Comparison of ENCODE assay signal across 8 cellular contexts in genomic region chr11:119101759-119102423, GRCh38. TPM values are rescaled to one million over a fixed set of nuclear protein-coding genes. Genes with fewer than 3 reads are reported as not detected.
DNase-seq lines count a peak whose midpoint lies in the region; ATAC-seq and TF ChIP-seq lines count a peak whose summit lies in the region.

Gene DPAGT1, minus strand, starts transcription at chr11:119101853. Its CDS starts 198 bp downstream, at chr11:119101655.

- TF ChIP-seq CTCF in activated B cell treated with CpG ODN at 0.5 μM for 24 hours (IDR thresholded peaks at IDR 0.05) = no peak

- peak within 1 kb of the TSS; percentile 96 for H3K27ac Mint-ChIP-seq in activated B cell treated with CpG ODN at 0.5 μM for 24 hours

- CTCF ChIA-PET in activated B cell treated with CpG ODN at 0.5 μM for 24 hours (lab: Charles Lee) = interaction anchor here (0.6 to 1.4 kb wide), 3 partner anchors 10 to 45 kb away, joined by 3 to 4 read pairs (median 3); partner anchors contain the start of genes HYOU1 and VPS11

- in situ Hi-C loops in ACHN (cut with HindIII; ENCODE audit: low pct_ligation_motif_present, low pct_unique_long_range_greater_than_20kb, low sequenced_read_pairs) = no loop called here

- H3K4me1 Mint-ChIP-seq in activated B cell treated with CpG ODN at 0.5 μM for 24 hours = peaks cover 58% of the 10 kb centered on the region

- peaks cover 32% of the 10 kb centered on the region for H3K36me3 Mint-ChIP-seq in activated B cell treated with CpG ODN at 0.5 μM for 24 hours (ENCODE audit: low read depth)

- no peaks in the 10 kb centered on the region for H3K9me3 Mint-ChIP-seq in activated B cell treated with CpG ODN at 0.5 μM for 24 hours

- POLR2A ChIA-PET in activated B cell treated with CpG ODN at 0.5 μM for 24 hours (lab: Charles Lee) = interaction anchor here (0.7 to 2.2 kb wide), 17 partner anchors 8 to 529 kb away, joined by 3 to 31 read pairs (median 4); partner anchors contain the start of genes ARCN1, BCL9L, DDX6 and HINFP

- DNase-seq in ACHN (peak; percentile 95), NCI-H226 (peak; percentile 97), activated B cell treated with CpG ODN at 0.5 μM for 24 hours (peak; percentile 64), inferior parietal cortex (ENCODE audit: extremely low spot score) (peak; percentile 97), smooth muscle cell of the brain vasculature (ENCODE audit: low read depth, low spot score) (peak; percentile 91)
- DNase-seq in central memory CD4-positive, alpha-beta T cell = peak; percentile 85

- ATAC-seq in GM18873 (IDR thresholded peaks at IDR 0.05; ENCODE audit: low FRiP score, unreplicated experiment) (peak; percentile 74), HG03175 (IDR thresholded peaks at IDR 0.05; ENCODE audit: unreplicated experiment) (peak; percentile 79), activated B cell treated with CpG ODN at 0.5 μM for 24 hours (ENCODE audit: low read depth) (peak; percentile 87)

- intact Hi-C loops in activated B cell treated with CpG ODN at 0.5 μM for 24 hours (cut with micrococcal nuclease) = loop anchor here (1.0 to 2.0 kb wide), 5 partner anchors 17 to 84 kb away; partner anchors contain the start of genes HINFP, HMBS, HYOU1 and RPS25

- peak within 1 kb of the TSS; percentile 96 for H3K4me3 Mint-ChIP-seq in activated B cell treated with CpG ODN at 0.5 μM for 24 hours

- H3K27me3 Mint-ChIP-seq in activated B cell treated with CpG ODN at 0.5 μM for 24 hours = no peaks in the 10 kb centered on the region

RNA-seq across cellular contexts. Expression of gene DPAGT1, which starts in this region (rescaled TPM):
- 31.0 and 33.1 TPM in 2 replicates for total RNA-seq in activated B cell treated with CpG ODN at 0.5 μM for 24 hours

Comparison
In these comparisons a context has a peak if more than half of its experiments do, and no peak if none do; other contexts are left out.
1. Peak in every context shown above with its lines: DNase-seq and ATAC-seq.